8 cellular contexts compared by ENCODE assay signal in the genomic region with DNA sequence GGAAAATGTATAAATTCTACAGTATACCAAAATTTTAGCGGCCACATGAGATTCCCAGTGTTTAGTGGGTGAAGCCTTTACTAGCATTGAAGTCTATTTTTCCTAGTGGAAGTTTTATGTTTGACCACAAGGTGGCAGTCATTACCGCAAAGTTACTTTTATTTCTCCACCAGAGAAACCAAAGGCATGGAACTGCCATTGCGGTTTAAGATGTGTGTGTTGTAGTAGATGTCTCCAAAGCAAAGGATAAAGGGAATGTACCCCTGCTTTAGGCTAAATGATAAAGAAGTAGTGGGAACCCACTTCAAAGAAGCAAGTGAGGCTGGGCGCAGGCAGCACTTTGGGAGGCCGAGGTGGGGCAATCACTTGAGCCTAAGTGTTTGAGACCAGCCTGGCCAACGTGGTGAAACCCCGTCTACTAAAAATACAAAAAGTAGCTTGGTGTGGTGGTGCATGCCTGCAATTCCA.
DNase-seq lines count a peak whose midpoint lies in the region; ATAC-seq lines count a peak whose summit lies in the region.

No MANE protein-coding gene starts in this region.

- no peaks in the 10 kb centered on the region; the same call in 1 of the 2 replicates for H3K9me3 ChIP-seq in HAP-1
- peaks cover 2% of the 10 kb centered on the region for H3K9me3 ChIP-seq in trophoblast cell (ENCODE audit: insufficient read depth, low read depth, low read length)

- H3K14ac ChIP-seq in trophoblast cell (ENCODE audit: low read length) = peak overlapping the region; percentile 1

- H3K23ac ChIP-seq in trophoblast cell (ENCODE audit: low read length) = no peak overlapping the region

- no CpG with 5 or more reads among the region's 7 CpGs for WGBS in trophoblast cell (ENCODE audit: extremely low coverage, insufficient coverage, insufficient read length)

- H3K4me2 ChIP-seq in trophoblast cell (ENCODE audit: low read length) = no peak overlapping the region

- no peak overlapping the region for H2AFZ ChIP-seq in trophoblast cell (ENCODE audit: insufficient read depth, low read length, poor library complexity)

- peak overlapping the region; percentile 5 for H2BK12ac ChIP-seq in trophoblast cell (ENCODE audit: low read length)

- H4K8ac ChIP-seq in trophoblast cell (ENCODE audit: low read depth, low read length) = peak overlapping the region; percentile 3

- H3K79me2 ChIP-seq in trophoblast cell (ENCODE audit: control insufficient read depth, insufficient read depth, low read length, poor library complexity) = peaks cover 3% of the 10 kb centered on the region

- peak overlapping the region; percentile 18 for H2BK120ac ChIP-seq in trophoblast cell (ENCODE audit: insufficient read depth, low read length, poor library complexity)

- H3K4me3 ChIP-seq in HAP-1 = no peak overlapping the region
- no peak overlapping the region for H3K4me3 ChIP-seq in trophoblast cell (ENCODE audit: low read depth, low read length)

- in situ Hi-C loops in HAP-1 (cut with MboI; ENCODE audit: low sequenced_read_pairs) = no loop called here

- no peak overlapping the region for H2AK5ac ChIP-seq in trophoblast cell (ENCODE audit: low read length)

- H3K4ac ChIP-seq in trophoblast cell (ENCODE audit: low read depth, low read length) = peak overlapping the region; percentile 65

- peak; percentile 21 to 29 for ATAC-seq in activated CD4-positive, CD25-positive, alpha-beta regulatory T cell treated with anti-CD3 and anti-CD28 coated beads, Interleukin-2, amount 50 U/mL, for 24 hours
- no peak for ATAC-seq in HG03108 (IDR thresholded peaks at IDR 0.05; ENCODE audit: unreplicated experiment)

- no peak for DNase-seq in activated CD4-positive, CD25-positive, alpha-beta regulatory T cell treated with anti-CD3 and anti-CD28 coated beads, Interleukin-2, amount 50 U/mL, for 72 hours
- DNase-seq in HAP-1 (ENCODE audit: low spot score in 2 of 2) (peak; percentile 39 to 48), NCI-H226 (peak; percentile 50), foreskin melanocyte (peak; percentile 64), trophoblast cell (peak; percentile 54 to 83)
- DNase-seq in activated T-cell treated with anti-CD3 and anti-CD28 coated beads, Interleukin-2, amount 50 U/mL, for 48 hours = peak; percentile 17 to 42

- H4K12ac ChIP-seq in trophoblast cell (ENCODE audit: low read depth, low read length) = no peak overlapping the region

- H4K91ac ChIP-seq in trophoblast cell (ENCODE audit: low read depth, low read length) = peak overlapping the region; percentile 31

- no peak overlapping the region for H3K27ac ChIP-seq in trophoblast cell (ENCODE audit: low read depth, low read length)

- H3K4me1 ChIP-seq in HAP-1 (no peaks in the 10 kb centered on the region), trophoblast cell (ENCODE audit: control insufficient read depth in 1 of 2, insufficient read depth in 2 of 2, low read length in 2 of 2) (peaks cover 13 to 14% of the 10 kb centered on the region in 2 experiments)

- no peak overlapping the region for H2BK5ac ChIP-seq in trophoblast cell (ENCODE audit: low read depth, low read length, poor library complexity)

- H3K18ac ChIP-seq in trophoblast cell (ENCODE audit: low read length) = no peak overlapping the region

- no peak overlapping the region for H3K9ac ChIP-seq in trophoblast cell (ENCODE audit: low read length)

- H3K36me3 ChIP-seq in HAP-1 (replicated peaks) (no peaks in the 10 kb centered on the region), trophoblast cell (ENCODE audit: control insufficient read depth in 1 of 2, insufficient read depth in 2 of 2, low read length in 2 of 2) (peaks cover 28 to 33% of the 10 kb centered on the region in 2 experiments)

- H3K27me3 ChIP-seq in HAP-1 (ENCODE audit: low read depth) = 0 out of 2 replicates have a peak, but pooled peaks cover 2% of the 10 kb centered on the region
- no peaks in the 10 kb centered on the region for H3K27me3 ChIP-seq in trophoblast cell (ENCODE audit: insufficient read depth, low read length)

- H3K79me1 ChIP-seq in trophoblast cell (ENCODE audit: low read length) = peaks cover 14% of the 10 kb centered on the region
